Comparison of ENCODE assay signal across 10 cellular contexts in genomic region chr2:196168181-196168580, GRCh38. TPM values are rescaled to one million over a fixed set of nuclear protein-coding genes. Genes with fewer than 3 reads are reported as not detected.
DNase-seq lines count a peak whose midpoint lies in the region; ATAC-seq, FAIRE-seq and TF ChIP-seq lines count a peak whose summit lies in the region.
"Had no signal": no experiment of that assay in that cellular context is flagged by ENCODE, and none has a peak within 500 bp of the region (broad histone marks: within the 10 kb centered on the region; RNA-seq: fewer than 3 reads in every experiment).

No MANE protein-coding gene starts in this region.

- peaks cover 65% of the 10 kb centered on the region for H3K36me3 ChIP-seq in KOPT-K1 (ENCODE audit: insufficient read depth, low read length)
- no peaks in the 10 kb centered on the region; the same call in 1 of the 3 replicates for H3K36me3 ChIP-seq in K562 (ENCODE audit: control insufficient read depth, insufficient read depth, low read length)

- POLR2A ChIA-PET in K562 (lab: Yijun Ruan, JAX): interaction anchor here (1.1 kb wide), 1 partner anchor 110 kb away, joined by 3 read pairs; no protein-coding TSS in a partner anchor

- H3K9me1 ChIP-seq in K562 (ENCODE audit: control insufficient read depth, insufficient read depth, low read length): no peaks in the 10 kb centered on the region

- peak overlapping the region; percentile 96 for H3K4me3 Mint-ChIP-seq in natural killer cell

- DNase-seq in Caki2 (ENCODE audit: low read depth) (peak; percentile 49), K562 (ENCODE audit: extremely low read depth in 1 of 4, low spot score in 3 of 4) (peak in 1 of 4 experiments; percentile 34), natural killer cell (no peak), DMS153 treated with DMSO at 0.1 percent for 48 hours (lab: John Stamatoyannopoulos, UW; ENCODE audit: unreplicated experiment) (no peak), putamen (ENCODE audit: low spot score) (no peak), NK-92 (lab: John Stamatoyannopoulos, UW; ENCODE audit: unreplicated experiment) (no peak)
- DNase-seq: effector CD8-positive, alpha-beta T cell; NCI-H2081 treated with DMSO at 0.1 percent for 48 hours had no signal

- no peak for TF ChIP-seq POLR2A in K562 (conservative IDR thresholded peaks at IDR 0.05)

- peaks cover 8% of the 10 kb centered on the region for H3K36me3 Mint-ChIP-seq in natural killer cell

- TF ChIP-seq CTCF in K562 (IDR thresholded peaks at IDR 0.05 in 2 of 3, conservative IDR thresholded peaks at IDR 0.05 in 1 of 3; ENCODE audit: insufficient read depth in 2 of 3, low read depth in 1 of 3, low read length in 3 of 3): no peak
- no peak for TF ChIP-seq CTCF in natural killer cell (IDR thresholded peaks at IDR 0.05)

- H2AFZ ChIP-seq in K562 (ENCODE audit: low read depth, low read length): no peak overlapping the region

- peak overlapping the region; percentile 81 for H3K4me2 ChIP-seq in K562 (ENCODE audit: insufficient read depth, low read length)

- H3K4me1 ChIP-seq in K562 (replicated peaks in 1 of 2; ENCODE audit: control insufficient read depth in 2 of 2, insufficient read depth in 2 of 2, low read length in 2 of 2): peaks cover 8 to 14% of the 10 kb centered on the region in 2 experiments; a peak in 4 of 5 replicates

- FAIRE-seq in K562 (lab: Jason Lieb, UNC): peak; percentile 51

- ATAC-seq in K562: 0 out of 3 replicates have a peak, but pooled peaks have one; percentile 13
- no peak for ATAC-seq in natural killer cell
- ATAC-seq in GM19023 (IDR thresholded peaks at IDR 0.05; ENCODE audit: unreplicated experiment): no peak

- H3K27me3 Mint-ChIP-seq in natural killer cell (ENCODE audit: low read depth in 2 of 2): no peaks in the 10 kb centered on the region

- BruUV-seq in K562 (replicated peaks; lab: Mats Ljungman, UMichigan): no TSS peak

- TF ChIP-seq EP300 in K562 (IDR thresholded peaks at IDR 0.05; ENCODE audit: low read length): no peak

- H3K9me3 ChIP-seq in KOPT-K1 (ENCODE audit: insufficient read depth, low read length, poor library complexity, severe bottlenecking): no peaks in the 10 kb centered on the region
- H3K9me3 ChIP-seq in K562 (replicated peaks; ENCODE audit: control insufficient read depth, insufficient read depth, low read depth, low read length): no peaks in the 10 kb centered on the region

- H3K79me2 ChIP-seq in K562 (ENCODE audit: control insufficient read depth, insufficient read depth, low read length): peaks cover 78% of the 10 kb centered on the region

- no peak for TF ChIP-seq RAD21 in K562 (CRISPR knock-in tag; conservative IDR thresholded peaks at IDR 0.05 in 1 of 2, IDR thresholded peaks at IDR 0.05 in 1 of 2)

- H3K4me3 ChIP-seq in K562: no peak overlapping the region

- WGBS in K562 (ENCODE audit: insufficient coverage, low coverage, missing lambda C conversion rate): 27% methylated on average over 4 of the region's 4 CpGs

- CTCF ChIA-PET in K562 (lab: Yijun Ruan, JAX; ENCODE audit: low intra/inter-chr PET ratio): no interaction called here

- H3K9me3 Mint-ChIP-seq in natural killer cell: no peaks in the 10 kb centered on the region

- intact Hi-C loops in K562 (cut with micrococcal nuclease) (loop anchor here (5.0 kb wide), 1 partner anchor 91 kb away; no protein-coding TSS in a partner anchor), natural killer cell (cut with micrococcal nuclease) (loop anchor here (2.0 to 10.0 kb wide), 5 partner anchors 15 to 633 kb away; no protein-coding TSS in a partner anchor)

- H3K4me1 Mint-ChIP-seq in natural killer cell: peaks cover 61 to 66% of the 10 kb centered on the region in 2 donors

- no peaks in the 10 kb centered on the region for H3K27me3 ChIP-seq in K562 (ENCODE audit: control insufficient read depth in 2 of 2, insufficient read depth in 2 of 2, low read length in 2 of 2)

- peak overlapping the region; percentile 78 to 95 for H3K27ac Mint-ChIP-seq in natural killer cell

- in situ Hi-C loops in Caki2 (cut with HindIII; ENCODE audit: low pct_unique_long_range_greater_than_20kb, low sequenced_read_pairs) (no loop called here), K562 (cut with MboI) (no loop called here)

- H3K9ac ChIP-seq in K562 (ENCODE audit: insufficient read depth in 1 of 2, low read depth in 2 of 2, low read length in 2 of 2): peak overlapping the region in 1 of 2 experiments; percentile 22; a peak in 1 of 4 replicates

- no peaks in the 10 kb centered on the region for H4K20me1 ChIP-seq in K562 (replicated peaks; ENCODE audit: control insufficient read depth, insufficient read depth, low read length)

- H3K27ac ChIP-seq in KOPT-K1 (ENCODE audit: low read depth, low read length, poor library complexity, severe bottlenecking): peak overlapping the region; percentile 96
- no peak overlapping the region; the same call in 2 of the 3 replicates for H3K27ac ChIP-seq in K562 (ENCODE audit: extremely low read depth, low read depth, low read length)

TF ChIP-seq in K562, 482 proteins besides CTCF, POLR2A, EP300 and RAD21:
- TF ChIP-seq NFIC (IDR thresholded peaks at IDR 0.05): peak; percentile 27; the same call in 1 of the 2 replicates
- peak; percentile 33; the same call in 1 of the 2 replicates for TF ChIP-seq ZFX (CRISPR knock-in tag; IDR thresholded peaks at IDR 0.05)
- TF ChIP-seq HNRNPUL1 (IDR thresholded peaks at IDR 0.05; ENCODE audit: low read length): no peak

RNA-seq across cellular contexts. Expression of gene STK17B, which starts 3.2 kb away (rescaled TPM):
- total RNA-seq in Caki2 (2014; rRNA removed; shearing (Covaris generic); ENCODE audit: low replicate concordance): 12.2 and 17.1 TPM in 2 replicates
- 7.1 and 33.2 TPM in 2 replicates for total RNA-seq in K562 (2011; cell fraction: chromatin; rRNA removed; ENCODE audit: low replicate concordance)
- 3.5 and 5.3 TPM in 2 replicates for total RNA-seq in K562 (2011; cell fraction: nucleolus; rRNA removed)
- 11.3 and 18.7 TPM in 2 replicates for total RNA-seq in K562 (2011; cell fraction: nucleoplasm; rRNA removed)
- total RNA-seq in K562 (2014; rRNA removed) (8.2 and 8.5 TPM in 2 replicates), K562 (2014; rRNA removed; fragmentation: Illumina TruSeq; extraction: Trizol) (13.1 and 17.5 TPM in 2 replicates), K562 (2015; rRNA removed; fragmentation: Illumina TruSeq; extraction: Trizol) (15.2 and 17.7 TPM in 2 replicates), K562 (2021) (9.5 and 10.6 TPM in 2 replicates), natural killer cell (100 to 1,000 TPM; 295 to 390 (median 380) TPM)
- polyA plus RNA-seq in K562 (2011; rRNA removed) (10.0 and 11.7 TPM in 2 replicates), K562 (2014; fragmentation: Illumina TruSeq; extraction: Trizol) (6.6 and 7.6 TPM in 2 replicates), K562 (2014; fragmentation: Nextera tagmentation; extraction: Ambion mirVana) (1 to 10 TPM; 2.3 to 3.0 TPM), K562 (2014; rRNA removed) (4.5 TPM in 2 replicates)
- polyA plus RNA-seq in K562 (2011; cell fraction: cytosol; rRNA removed): 1.4 and 2.8 TPM in 2 replicates
- 2.9 and 5.0 TPM in 2 replicates for polyA plus RNA-seq in K562 (2011; cell fraction: nucleus; rRNA removed)
- 6.2 and 7.9 TPM in 2 replicates for polyA plus RNA-seq in K562 (2012)
- 18.0 and 24.4 TPM in 2 replicates for polyA minus RNA-seq in K562 (2011; rRNA and poly(A)+ RNA removed)
- polyA minus RNA-seq in K562 (2011; cell fraction: cytosol; rRNA and poly(A)+ RNA removed): 7.1 and 7.9 TPM in 2 replicates
- 8.5 and 15.6 TPM in 2 replicates for polyA minus RNA-seq in K562 (2011; cell fraction: nucleus; rRNA and poly(A)+ RNA removed)

Comparison
In these comparisons a context has a peak if more than half of its experiments do, and no peak if none do; other contexts are left out.
1. RNA of gene STK17B, which starts 3.2 kb away (total RNA-seq): 295 to 390 TPM in natural killer cell; 3.5 to 33.2 TPM in K562 and 12.2 to 17.1 TPM in Caki2; every median in the first group is over 4 times any median in the second.